In genomic region chr7:47670738-47671137, GRCh38 we compare ENCODE assay signal across 1 cellular context.
TF ChIP-seq lines count a peak whose summit lies in the region.

No MANE protein-coding gene starts in this region.

TF ChIP-seq in SK-N-SH, 30 proteins besides CTCF, POLR2A, EP300 and RAD21 (continued from another document):
- TF ChIP-seq USF2 (IDR thresholded peaks at IDR 0.05; ENCODE audit: borderline replicate concordance, low read depth, low read length) (no peak), YY1 (IDR thresholded peaks at IDR 0.05; ENCODE audit: low read depth) (no peak), POLR2AphosphoS5 (IDR thresholded peaks at IDR 0.05; ENCODE audit: low read depth, low read length) (no peak), MAX (IDR thresholded peaks at IDR 0.05; ENCODE audit: low read depth) (no peak), FOXJ3 (CRISPR knock-in tag; IDR thresholded peaks at IDR 0.05) (no peak), FOXM1 (IDR thresholded peaks at IDR 0.05; ENCODE audit: low read depth) (no peak), RFX5 (IDR thresholded peaks at IDR 0.05; ENCODE audit: low read length) (no peak), SMC3 (IDR thresholded peaks at IDR 0.05; ENCODE audit: low read depth, low read length) (no peak), RXRA (IDR thresholded peaks at IDR 0.05; ENCODE audit: borderline replicate concordance, low read depth) (no peak), IRF3 (IDR thresholded peaks at IDR 0.05; ENCODE audit: low read depth, low read length) (no peak)
